ENCODE assay signal across 10 cellular contexts in the genomic region with DNA sequence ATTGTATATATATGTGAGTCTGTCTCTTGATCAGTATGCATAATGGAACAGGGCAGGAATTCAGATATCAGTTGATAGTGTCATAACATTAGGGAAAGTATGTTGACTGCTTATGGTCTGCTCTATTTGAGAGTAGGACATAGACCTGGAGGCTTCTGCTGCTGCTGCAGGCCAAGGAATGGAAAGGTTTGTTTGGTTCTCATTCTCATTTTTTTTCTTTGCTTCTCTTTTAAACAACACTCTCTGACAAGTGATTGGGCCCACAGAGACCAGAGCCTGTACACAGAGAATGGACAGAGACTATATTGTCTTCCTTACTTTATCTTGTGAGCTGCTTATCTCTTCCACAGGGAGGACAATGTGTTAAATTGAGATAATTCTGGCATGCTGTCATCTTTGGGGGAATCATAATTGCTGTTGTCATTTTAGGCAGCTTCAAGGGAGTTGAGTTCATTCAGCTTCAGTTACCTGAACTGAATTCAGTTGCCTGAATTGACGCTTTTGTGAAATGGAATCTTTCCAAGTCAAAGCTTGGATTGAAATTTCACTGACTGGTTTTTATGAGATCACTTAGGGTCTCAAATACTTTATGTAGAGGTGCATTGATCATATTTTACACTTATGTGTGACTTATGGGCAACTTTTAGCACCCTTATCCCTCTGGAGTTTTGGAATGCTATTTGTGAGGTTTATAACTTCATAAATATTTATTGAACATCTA. TPM values are rescaled to one million over a fixed set of nuclear protein-coding genes. Genes with fewer than 3 reads are reported as not detected.
DNase-seq lines count a peak whose midpoint lies in the region; ATAC-seq and TF ChIP-seq lines count a peak whose summit lies in the region.
"Had no signal": no experiment of that assay in that cellular context is flagged by ENCODE, and none has a peak within 500 bp of the region (broad histone marks: within the 10 kb centered on the region; RNA-seq: fewer than 3 reads in every experiment).

No MANE protein-coding gene starts in this region.

- peaks cover 58% of the 10 kb centered on the region for H3K4me1 Mint-ChIP-seq in activated T-helper 17 cell treated with anti-CD3 and anti-CD28 coated beads, Interleukin-2, amount 50 U/mL, for 72 hours

- H3K27ac ChIP-seq in cardiac muscle cell (peak overlapping the region; percentile 40), heart left ventricle (peak overlapping the region in 6 of 12 donors; percentile 14 to 88 (median 59)), lower lobe of right lung (peak overlapping the region; percentile 77), urinary bladder (ENCODE audit: low read depth) (peak overlapping the region; percentile 50)

- H3K36me3 ChIP-seq in cardiac muscle cell (peaks cover 21% of the 10 kb centered on the region), heart left ventricle (peaks cover 0 to 71% (median 29%) of the 10 kb centered on the region in 9 donors), lower lobe of right lung (peaks cover 36% of the 10 kb centered on the region), urinary bladder (ENCODE audit: insufficient read depth) (peaks cover 5% of the 10 kb centered on the region)

- H3K27me3 ChIP-seq in cardiac muscle cell: no peaks in the 10 kb centered on the region
- no peaks in the 10 kb centered on the region for H3K27me3 ChIP-seq in heart left ventricle
- H3K27me3 ChIP-seq in lower lobe of right lung (ENCODE audit: low read depth): no peaks in the 10 kb centered on the region

- H3K4me3 ChIP-seq in cardiac muscle cell (no peak overlapping the region), heart left ventricle (no peak overlapping the region), lower lobe of right lung (no peak overlapping the region), urinary bladder (ENCODE audit: low read depth, low read length) (no peak overlapping the region)
- H3K4me3 ChIP-seq: lung had no signal

- H3K4me1 ChIP-seq in cardiac muscle cell (ENCODE audit: low read depth): no peaks in the 10 kb centered on the region
- H3K4me1 ChIP-seq in heart left ventricle: peaks cover 14 to 100% (median 71%) of the 10 kb centered on the region in 12 donors
- H3K4me1 ChIP-seq in lower lobe of right lung: peaks cover 87% of the 10 kb centered on the region
- H3K4me1 ChIP-seq in urinary bladder (ENCODE audit: insufficient read depth): no peaks in the 10 kb centered on the region

- no peaks in the 10 kb centered on the region for H3K9me3 Mint-ChIP-seq in activated T-helper 17 cell treated with anti-CD3 and anti-CD28 coated beads, Interleukin-2, amount 50 U/mL, for 72 hours

- TF ChIP-seq CTCF in cardiac muscle cell (IDR thresholded peaks at IDR 0.05; ENCODE audit: low read depth, low read length) (no peak), heart left ventricle (IDR thresholded peaks at IDR 0.05) (no peak), lower lobe of right lung (IDR thresholded peaks at IDR 0.05) (no peak)

- peak in 1 of 2 donors; percentile 48 for DNase-seq in cardiac muscle cell (ENCODE audit: low read depth in 1 of 2, low spot score in 1 of 2)
- DNase-seq in heart left ventricle: no peak
- DNase-seq in lower lobe of right lung: no peak
- no peak for DNase-seq in SHP77 treated with DMSO at 0.1 percent for 48 hours (lab: John Stamatoyannopoulos, UW)
- DNase-seq: stimulated activated CD8-positive, alpha-beta memory T cell treated with anti-CD3 and anti-CD28 coated beads, Interleukin-4, amount 100 ng/mL, for 48 hours had no signal

- peaks cover 99% of the 10 kb centered on the region for H3K36me3 Mint-ChIP-seq in activated T-helper 17 cell treated with anti-CD3 and anti-CD28 coated beads, Interleukin-2, amount 50 U/mL, for 72 hours (ENCODE audit: low read depth)

- ATAC-seq in heart left ventricle (no peak), lower lobe of right lung (no peak), HG02623 (IDR thresholded peaks at IDR 0.05; ENCODE audit: unreplicated experiment) (no peak), HG02973 (IDR thresholded peaks at IDR 0.05; ENCODE audit: unreplicated experiment) (no peak)
- ATAC-seq in activated T-helper 17 cell treated with anti-CD3 and anti-CD28 coated beads, Interleukin-2, amount 50 U/mL, for 72 hours (replicated peaks): no peak

- H3K27me3 Mint-ChIP-seq in activated T-helper 17 cell treated with anti-CD3 and anti-CD28 coated beads, Interleukin-2, amount 50 U/mL, for 72 hours: no peaks in the 10 kb centered on the region

- WGBS in heart left ventricle, 4 donors: 50 to 63% (median 55%) methylated on average over 1 of the region's 1 CpG
- WGBS in urinary bladder: 77% methylated on average over 1 of the region's 1 CpG

- intact Hi-C loops in heart left ventricle (cut with DNase I) (loop anchor here in 2 of 10 donors (2.0 kb wide), 2 partner anchors 13 to 17 kb away; a partner anchor contains a TSS), lower lobe of right lung (cut with DNase I) (no loop called here)

- H3K4me3 Mint-ChIP-seq in activated T-helper 17 cell treated with anti-CD3 and anti-CD28 coated beads, Interleukin-2, amount 50 U/mL, for 72 hours: peak overlapping the region; percentile 77

- peak overlapping the region; percentile 20 for H3K27ac Mint-ChIP-seq in activated T-helper 17 cell treated with anti-CD3 and anti-CD28 coated beads, Interleukin-2, amount 50 U/mL, for 72 hours

- no peak for TF ChIP-seq POLR2A in heart left ventricle (IDR thresholded peaks at IDR 0.05)

- H3K9me3 ChIP-seq in cardiac muscle cell (ENCODE audit: low read depth): no peaks in the 10 kb centered on the region
- H3K9me3 ChIP-seq in heart left ventricle: no peaks in the 10 kb centered on the region
- H3K9me3 ChIP-seq in lower lobe of right lung: no peaks in the 10 kb centered on the region

RNA-seq across cellular contexts. Expression of a gene that starts 16.9 kb away (rescaled TPM):
- total RNA-seq in cardiac muscle cell (64.2 and 81.2 TPM in 2 replicates), heart left ventricle (100 to 1,000 TPM in 3 of 9 donors, 10 to 100 TPM in 6; 52.1 to 249 (median 69.9) TPM), lower lobe of right lung (365 TPM), urinary bladder (154 TPM)
- polyA plus RNA-seq in cardiac muscle cell (92.3 and 92.8 TPM in 2 replicates), heart left ventricle (100 to 1,000 TPM in 1 of 2 donors, 10 to 100 TPM in 1; 23.8 to 118 TPM), urinary bladder (273 TPM)
- total RNA-seq in activated T-helper 17 cell treated with anti-CD3 and anti-CD28 coated beads, Interleukin-2, amount 50 U/mL, for 72 hours: 100 to 1,000 TPM; 405 to 687 TPM

RNA-seq across cellular contexts. Expression of a gene that starts 39.6 kb away (rescaled TPM):
- total RNA-seq in cardiac muscle cell: 16.5 and 18.5 TPM in 2 replicates
- polyA plus RNA-seq in cardiac muscle cell: 47.9 and 52.0 TPM in 2 replicates
- total RNA-seq in heart left ventricle: 100 to 1,000 TPM in 1 of 9 donors, 10 to 100 TPM in 8; 22.8 to 106 (median 38.6) TPM
- 10 to 100 TPM; 32.0 to 47.9 TPM for polyA plus RNA-seq in heart left ventricle
- 100 to 1,000 TPM in 1 of 2 donors, 10 to 100 TPM in 1; 56.1 to 107 TPM for total RNA-seq in activated T-helper 17 cell treated with anti-CD3 and anti-CD28 coated beads, Interleukin-2, amount 50 U/mL, for 72 hours
- 195 TPM for total RNA-seq in lower lobe of right lung
- 58.7 TPM for total RNA-seq in urinary bladder
- polyA plus RNA-seq in urinary bladder: 102 TPM
